In genomic region chr1:231626951-231627614, GRCh38 we compare ENCODE assay signal across 1 cellular context.
TF ChIP-seq lines count a peak whose summit lies in the region.

No MANE protein-coding gene starts in this region.

TF ChIP-seq in HEK293, 187 proteins besides CTCF, POLR2A, EP300 and RAD21 (continued from another document and continues in another):
- no peak for TF ChIP-seq ZNF449 (tag by site-specific recombination; IDR thresholded peaks at IDR 0.05)
- no peak for TF ChIP-seq ZNF10 (tag by site-specific recombination; IDR thresholded peaks at IDR 0.05)
- no peak for TF ChIP-seq ZNF350 (tag by site-specific recombination; IDR thresholded peaks at IDR 0.05)
- no peak for TF ChIP-seq ZNF311 (tag by site-specific recombination; IDR thresholded peaks at IDR 0.05; ENCODE audit: borderline replicate concordance)
- peak; percentile 82 for TF ChIP-seq ZBTB20 (tag by site-specific recombination; IDR thresholded peaks at IDR 0.05)
- TF ChIP-seq TSHZ1 (tag by site-specific recombination; IDR thresholded peaks at IDR 0.05; ENCODE audit: borderline replicate concordance): no peak
- TF ChIP-seq ZNF169 (tag by site-specific recombination; IDR thresholded peaks at IDR 0.05): no peak
- TF ChIP-seq SP3 (tag by site-specific recombination; IDR thresholded peaks at IDR 0.05): peak; percentile 81
- no peak; the same call in 1 of the 2 replicates for TF ChIP-seq ZBTB44 (tag by site-specific recombination; IDR thresholded peaks at IDR 0.05)
- TF ChIP-seq ZSCAN18 (tag by site-specific recombination; IDR thresholded peaks at IDR 0.05): no peak
- TF ChIP-seq ZNF624 (tag by site-specific recombination; IDR thresholded peaks at IDR 0.05): no peak
- TF ChIP-seq ZBTB6 (tag by site-specific recombination; IDR thresholded peaks at IDR 0.05): no peak
- TF ChIP-seq ZNF549 (tag by site-specific recombination; IDR thresholded peaks at IDR 0.05): no peak
- no peak for TF ChIP-seq ZNF391 (tag by site-specific recombination; IDR thresholded peaks at IDR 0.05; ENCODE audit: borderline replicate concordance, low read depth)
- peak; percentile 94 for TF ChIP-seq ZBTB10 (tag by site-specific recombination; IDR thresholded peaks at IDR 0.05)
- no peak for TF ChIP-seq ZNF837 (tag by site-specific recombination; IDR thresholded peaks at IDR 0.05)
- TF ChIP-seq ZNF138 (tag by site-specific recombination; IDR thresholded peaks at IDR 0.05; ENCODE audit: borderline replicate concordance): no peak
- no peak for TF ChIP-seq AEBP2 (tag by site-specific recombination; IDR thresholded peaks at IDR 0.05; ENCODE audit: borderline replicate concordance)
- no peak for TF ChIP-seq ZNF175 (tag by site-specific recombination; IDR thresholded peaks at IDR 0.05)
- TF ChIP-seq ZNF280C (tag by site-specific recombination; IDR thresholded peaks at IDR 0.05): peak; percentile 62; the same call in 1 of the 2 replicates
- no peak for TF ChIP-seq ZNF23 (tag by site-specific recombination; IDR thresholded peaks at IDR 0.05; ENCODE audit: borderline replicate concordance)
- no peak for TF ChIP-seq PRDM4 (tag by site-specific recombination; IDR thresholded peaks at IDR 0.05)
- TF ChIP-seq PRDM1 (tag by site-specific recombination; IDR thresholded peaks at IDR 0.05): no peak
- TF ChIP-seq ZNF707 (tag by site-specific recombination; IDR thresholded peaks at IDR 0.05): no peak
- TF ChIP-seq INSM2 (tag by site-specific recombination; IDR thresholded peaks at IDR 0.05): no peak
- no peak for TF ChIP-seq ZNF792 (tag by site-specific recombination; IDR thresholded peaks at IDR 0.05)
- TF ChIP-seq ZNF140 (tag by site-specific recombination; IDR thresholded peaks at IDR 0.05): no peak
- TF ChIP-seq PATZ1 (tag by site-specific recombination; IDR thresholded peaks at IDR 0.05): peak; percentile 88
- peak; percentile 5; the same call in 1 of the 2 replicates for TF ChIP-seq ZFP37 (tag by site-specific recombination; IDR thresholded peaks at IDR 0.05)
